ENCODE assay signal across 11 cellular contexts in genomic region chr1:54218883-54219687, GRCh38. TPM values are rescaled to one million over a fixed set of nuclear protein-coding genes. Genes with fewer than 3 reads are reported as not detected.
DNase-seq lines count a peak whose midpoint lies in the region; ATAC-seq and TF ChIP-seq lines count a peak whose summit lies in the region.
"Had no signal": no experiment of that assay in that cellular context is flagged by ENCODE, and none has a peak within 500 bp of the region (broad histone marks: within the 10 kb centered on the region; RNA-seq: fewer than 3 reads in every experiment).

No MANE protein-coding gene starts in this region.

- no peak overlapping the region; the same call in 1 of the 2 replicates for H4K91ac ChIP-seq in IMR-90 (ENCODE audit: insufficient read depth, low read depth, low read length)

- dilution Hi-C loops in IMR-90 (cut with HindIII; ENCODE audit: low sequenced_read_pairs, unreplicated experiment), result no loop called here

- H2BK5ac ChIP-seq in IMR-90 (ENCODE audit: low read depth, low read length, poor library complexity, severe bottlenecking), result no peak overlapping the region

- in situ Hi-C loops in IMR-90 (cut with MboI; ENCODE audit: low sequenced_read_pairs), result loop anchor here (25.0 kb wide), 1 partner anchor 357 kb away; no protein-coding TSS in a partner anchor

- CTCF ChIA-PET in IMR-90 (lab: Yijun Ruan, JAX), result interaction anchor here (1.5 to 1.6 kb wide), 2 partner anchors 115 to 358 kb away, joined by 3 to 4 read pairs; no protein-coding TSS in a partner anchor

- peak; percentile 19 for ATAC-seq in IMR-90 (ENCODE audit: low read depth)

- peaks cover 22% of the 10 kb centered on the region for H3K9me1 ChIP-seq in IMR-90 (ENCODE audit: insufficient read depth, low read length)

- H2AK9ac ChIP-seq in IMR-90 (replicated peaks; ENCODE audit: low read depth, low read length, poor library complexity), result no peak overlapping the region

- H3K4ac ChIP-seq in IMR-90 (ENCODE audit: low read depth, low read length), result no peak overlapping the region; the same call in 1 of the 2 replicates

- peaks cover 0 to 13% of the 10 kb centered on the region in 2 experiments; a peak in 2 of 4 replicates for H3K79me1 ChIP-seq in IMR-90 (ENCODE audit: low read depth in 1 of 2, low read length in 2 of 2)

- TF ChIP-seq RAD21 in IMR-90 (IDR thresholded peaks at IDR 0.05; ENCODE audit: low read length), result no peak; the same call in 1 of the 2 replicates

- H4K20me1 ChIP-seq in IMR-90 (ENCODE audit: insufficient read depth, low read length), result peaks cover 19% of the 10 kb centered on the region

- peak overlapping the region in 2 of 3 experiments; percentile 82 to 96 for H3K27ac Mint-ChIP-seq in nephron

- no peak for DNase-seq in AG09309 (ENCODE audit: low read depth)
- peak; percentile 16 for DNase-seq in IMR-90
- no peak for DNase-seq in erythroblast (lab: John Stamatoyannopoulos, UW)
- no peak for DNase-seq in DMS79 treated with DMSO at 0.1 percent for 48 hours (lab: John Stamatoyannopoulos, UW)
- no peak for DNase-seq in SW 1271 (lab: John Stamatoyannopoulos, UW)
- DNase-seq in NK-92 treated with Interleukin-12 subunit alpha and Interleukin-12 subunit beta, amount 100 ng/mL, for 24 hours (lab: John Stamatoyannopoulos, UW), result no peak
- no peak for DNase-seq in NCI-H1930 (lab: John Stamatoyannopoulos, UW)
- DNase-seq: activated T-cell treated with anti-CD3 and anti-CD28 coated beads, Interleukin-2, amount 50 U/mL, for 48 hours; occipital lobe had no signal

- no TSS peak for BruUV-seq in IMR-90 (replicated peaks; lab: Mats Ljungman, UMichigan)

- peak overlapping the region; percentile 59; the same call in 1 of the 2 replicates for H3K27ac ChIP-seq in IMR-90 (ENCODE audit: insufficient read depth, low read length)

- H3K4me1 Mint-ChIP-seq in nephron, result peaks cover 33% of the 10 kb centered on the region

- no peaks in the 10 kb centered on the region for H3K27me3 ChIP-seq in IMR-90 (ENCODE audit: control insufficient read depth, insufficient read depth, low read length)
- H3K27me3 ChIP-seq: SJCRH30 had no signal

- POLR2A ChIA-PET in IMR-90 (lab: Charles Lee; ENCODE audit: unreplicated experiment), result no interaction called here

- H3K36me3 ChIP-seq in IMR-90 (ENCODE audit: control insufficient read depth, insufficient read depth, low read length), result peaks cover 46% of the 10 kb centered on the region

- TF ChIP-seq CTCF in AG09309 (IDR thresholded peaks at IDR 0.05; ENCODE audit: control insufficient read depth, insufficient read depth, low read depth, low read length, missing control alignments), result peak; percentile 5
- no peak for TF ChIP-seq CTCF in IMR-90 (conservative IDR thresholded peaks at IDR 0.05; ENCODE audit: low read depth, low read length)
- no peak for TF ChIP-seq CTCF in nephron (IDR thresholded peaks at IDR 0.05; ENCODE audit: unreplicated experiment in 3 of 3)

- H2BK120ac ChIP-seq in IMR-90 (ENCODE audit: low read depth, low read length), result no peak overlapping the region

- no peak overlapping the region for H2AFZ ChIP-seq in IMR-90 (replicated peaks; ENCODE audit: low read length, poor library complexity)

- peaks cover 50% of the 10 kb centered on the region for H3K36me3 Mint-ChIP-seq in nephron (ENCODE audit: low read depth)

- H3K14ac ChIP-seq in IMR-90 (replicated peaks; ENCODE audit: low read depth, low read length), result no peak overlapping the region

- H3K9me3 ChIP-seq in IMR-90 (ENCODE audit: control insufficient read depth, insufficient read depth, low read length), result no peaks in the 10 kb centered on the region
- H3K9me3 ChIP-seq: SJCRH30 had no signal

- H3K4me1 ChIP-seq in IMR-90 (ENCODE audit: control insufficient read depth, insufficient read depth, low read length), result peaks cover 14% of the 10 kb centered on the region

- no peak overlapping the region for H4K5ac ChIP-seq in IMR-90 (ENCODE audit: low read depth, low read length)

- no peak overlapping the region for H2BK20ac ChIP-seq in IMR-90 (ENCODE audit: low read depth, low read length)

- H3K23ac ChIP-seq in IMR-90 (ENCODE audit: low read depth, low read length), result no peak overlapping the region

- H3K27me3 Mint-ChIP-seq in nephron (ENCODE audit: low read depth), result no peaks in the 10 kb centered on the region

- no peak overlapping the region for H2BK15ac ChIP-seq in IMR-90 (ENCODE audit: low read depth, low read length)

- WGBS in IMR-90 (ENCODE audit: extremely low coverage in 2 of 2, insufficient read length in 1 of 2), 2 experiments, result no CpG with 5 or more reads among the region's 11 CpGs

- H3K18ac ChIP-seq in IMR-90 (ENCODE audit: low read depth, low read length), result no peak overlapping the region; the same call in 1 of the 2 replicates

- intact Hi-C loops in IMR-90 (cut with micrococcal nuclease), result no loop called here

- H3K4me2 ChIP-seq in IMR-90 (ENCODE audit: low read depth, low read length), result no peak overlapping the region

- H3K9me3 Mint-ChIP-seq in nephron, result no peaks in the 10 kb centered on the region

- peak overlapping the region in 1 of 2 experiments; percentile 34; a peak in 1 of 4 replicates for H4K8ac ChIP-seq in IMR-90 (ENCODE audit: low read depth in 2 of 2, low read length in 2 of 2)

- no peak overlapping the region for H2AK5ac ChIP-seq in IMR-90 (ENCODE audit: low read depth, low read length)

- no peak overlapping the region for H3K9ac ChIP-seq in IMR-90 (ENCODE audit: low read depth, low read length)

- TF ChIP-seq POLR2A in IMR-90 (IDR thresholded peaks at IDR 0.05; ENCODE audit: low read depth, low read length) (no peak), erythroblast (IDR thresholded peaks at IDR 0.05; ENCODE audit: low read length) (peak; percentile 12)

- no peak overlapping the region for H3K56ac ChIP-seq in IMR-90 (ENCODE audit: extremely low read depth, insufficient read depth, low read length)

- H3K4me3 ChIP-seq in AG09309 (ENCODE audit: control insufficient read depth, low read depth, low read length) (no peak overlapping the region), IMR-90 (ENCODE audit: insufficient read depth, low read depth, low read length) (no peak overlapping the region)
- H3K4me3 ChIP-seq: SJCRH30 had no signal

- no peak overlapping the region for H3K4me3 Mint-ChIP-seq in nephron

TF ChIP-seq in IMR-90, 13 proteins besides CTCF, POLR2A, EP300 and RAD21:
- TF ChIP-seq MXI1 (IDR thresholded peaks at IDR 0.05; ENCODE audit: borderline replicate concordance, low read depth, low read length) (no peak), NFE2L2 (IDR thresholded peaks at IDR 0.05; ENCODE audit: low read depth, low read length) (no peak), RCOR1 (IDR thresholded peaks at IDR 0.05; ENCODE audit: insufficient replicate concordance, low read length) (no peak), ELK1 (IDR thresholded peaks at IDR 0.05; ENCODE audit: borderline replicate concordance, low read depth, low read length) (no peak), CHD1 (IDR thresholded peaks at IDR 0.05; ENCODE audit: low read depth, low read length) (no peak), FOS (IDR thresholded peaks at IDR 0.05; ENCODE audit: low read depth, low read length) (no peak), USF2 (IDR thresholded peaks at IDR 0.05; ENCODE audit: low read depth, low read length) (no peak), MAZ (IDR thresholded peaks at IDR 0.05; ENCODE audit: borderline replicate concordance, low read depth, low read length) (no peak), SMC3 (IDR thresholded peaks at IDR 0.05; ENCODE audit: low read depth, low read length) (no peak), BHLHE40 (IDR thresholded peaks at IDR 0.05; ENCODE audit: low read depth, low read length) (no peak), RFX5 (IDR thresholded peaks at IDR 0.05; ENCODE audit: low read depth, low read length) (no peak), MAFK (IDR thresholded peaks at IDR 0.05; ENCODE audit: low read depth, low read length) (no peak), CEBPB (IDR thresholded peaks at IDR 0.05; ENCODE audit: low read depth, low read length) (no peak)
TF ChIP-seq in IMR-90: peak in this region for 0.

RNA-seq across cellular contexts. Expression of gene MRPL37, which starts 19.1 kb away (rescaled TPM):
- 111 and 132 TPM in 2 replicates for total RNA-seq in IMR-90 (2012; rRNA removed)
- 36.5 and 42.8 TPM in 2 replicates for polyA plus RNA-seq in IMR-90 (2012; rRNA removed)
- polyA plus RNA-seq in IMR-90 (2012; cell fraction: cytosol; rRNA removed), result 26.3 and 29.0 TPM in 2 replicates
- polyA plus RNA-seq in IMR-90 (2012; cell fraction: nucleus; rRNA removed; ENCODE audit: low replicate concordance), result 9.5 and 10.4 TPM in 2 replicates

RNA-seq across cellular contexts. Expression of gene CYB5RL, which starts 19.3 kb away (rescaled TPM):
- 3.3 and 3.8 TPM in 2 replicates for total RNA-seq in IMR-90 (2012; rRNA removed)
- polyA plus RNA-seq in IMR-90 (2012; rRNA removed), result 4.1 and 4.3 TPM in 2 replicates
- polyA plus RNA-seq in IMR-90 (2012; cell fraction: cytosol; rRNA removed), result 2.4 and 3.3 TPM in 2 replicates
- 4.6 and 5.1 TPM in 2 replicates for polyA plus RNA-seq in IMR-90 (2012; cell fraction: nucleus; rRNA removed; ENCODE audit: low replicate concordance)
